ENCODE assay signal across 31 cellular contexts in the genomic region with DNA sequence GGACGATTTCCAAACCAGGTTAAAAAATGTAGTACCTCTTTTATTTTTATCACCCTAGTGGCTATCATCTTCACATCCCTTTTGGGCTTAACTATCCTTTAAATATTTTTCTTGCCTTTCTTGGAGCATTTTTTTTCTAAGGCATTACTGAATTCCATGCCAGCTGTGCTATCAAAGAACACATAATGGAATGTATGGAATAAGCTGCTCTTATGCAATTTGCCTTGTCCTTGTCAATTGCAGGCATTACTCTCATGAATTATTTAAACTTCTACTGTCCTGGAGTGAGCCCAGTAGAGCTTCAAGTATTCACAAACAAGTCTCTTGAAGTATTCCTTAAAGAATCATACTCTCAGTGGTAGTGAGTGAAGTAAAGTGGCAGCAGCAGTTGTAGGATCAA.
"Had no signal": no experiment of that assay in that cellular context is flagged by ENCODE, and none has a peak within 500 bp of the region (broad histone marks: within the 10 kb centered on the region; RNA-seq: fewer than 3 reads in every experiment).

No MANE protein-coding gene starts in this region.

- H3K27ac ChIP-seq: adrenal gland, ascending aorta, body of pancreas, brain microvascular endothelial cell, breast epithelium, cardiac muscle cell had no signal

- H3K27me3 ChIP-seq: adrenal gland, ascending aorta, body of pancreas, brain microvascular endothelial cell, breast epithelium, cardiac muscle cell had no signal

- H3K36me3 ChIP-seq: adrenal gland, ascending aorta, brain microvascular endothelial cell, breast epithelium, cardiac muscle cell had no signal

- ATAC-seq: activated naive CD4-positive, alpha-beta T cell treated with anti-CD3 and anti-CD28 coated beads, Interleukin-2, amount 50 U/mL, for 72 hours; activated naive CD8-positive, alpha-beta T cell treated with anti-CD3 and anti-CD28 coated beads, Interleukin-2, amount 50 U/mL, for 24 hours; activated T-cell treated with anti-CD3 and anti-CD28 coated beads, Interleukin-2, amount 50 U/mL, for 4 hours; activated T-cell treated with anti-CD3 and anti-CD28 coated beads, Interleukin-2, amount 50 U/mL, for 72 hours; activated T-helper 17 cell treated with anti-CD3 and anti-CD28 coated beads, Interleukin-2, amount 50 U/mL, for 72 hours; body of pancreas had no signal

- H3K4me3 ChIP-seq: adrenal gland, ascending aorta, body of pancreas, breast epithelium, cardiac muscle cell had no signal

- H3K9me3 ChIP-seq: adrenal gland, ascending aorta, body of pancreas, breast epithelium had no signal

- DNase-seq: activated effector memory CD4-positive, alpha-beta T cell treated with anti-CD3 and anti-CD28 coated beads, Interleukin-2, amount 50 U/mL, for 16 hours; activated effector memory CD4-positive, alpha-beta T cell treated with Interleukin-2 at 50 U/mL for 16 hours; activated gamma-delta T cell; activated gamma-delta T cell treated with Interleukin-2 at 50 U/mL for 16 hours; activated naive CD4-positive, alpha-beta T cell; activated naive CD4-positive, alpha-beta T cell treated with anti-CD3 and anti-CD28 coated beads for 36 hours; activated naive CD4-positive, alpha-beta T cell treated with anti-CD3 and anti-CD28 coated beads, Interleukin-2, amount 10 ng/mL, durations not matched to agents 7 days and 5 days; activated naive CD4-positive, alpha-beta T cell treated with anti-CD3 and anti-CD28 coated beads, Interleukin-2, amount 50 U/mL, for 16 hours; activated naive CD4-positive, alpha-beta T cell treated with Interleukin-2 at 50 U/mL for 16 hours; activated naive CD8-positive, alpha-beta T cell treated with anti-CD3 and anti-CD28 coated beads for 36 hours; activated naive CD8-positive, alpha-beta T cell treated with anti-CD3 and anti-CD28 coated beads, Interleukin-2, amount 10 ng/mL, durations not matched to agents 7 days and 5 days; activated naive CD8-positive, alpha-beta T cell treated with anti-CD3 and anti-CD28 coated beads, Interleukin-2, amount 50 U/mL, for 24 hours; activated T-cell treated with anti-CD3 and anti-CD28 coated beads, Interleukin-2, amount 50 U/mL, for 24 hours; activated T-cell treated with anti-CD3 and anti-CD28 coated beads, Interleukin-2, amount 50 U/mL, for 4 hours; activated T-cell treated with anti-CD3 and anti-CD28 coated beads, Interleukin-2, amount 50 U/mL, for 48 hours; activated T-cell treated with anti-CD3 and anti-CD28 coated beads, Interleukin-2, amount 50 U/mL, for 72 hours; adrenal gland; amniotic stem cell; amygdala; anterior cingulate cortex; aorta; body of pancreas; brain microvascular endothelial cell; caudate nucleus; central memory CD4-positive, alpha-beta T cell; cerebellar nuclear complex had no signal
